ENCODE assay signal across 28 cellular contexts in genomic region chr10:34567854-34568253, GRCh38.
DNase-seq lines count a peak whose midpoint lies in the region; FAIRE-seq and TF ChIP-seq lines count a peak whose summit lies in the region.
"Had no signal": no experiment of that assay in that cellular context is flagged by ENCODE, and none has a peak within 500 bp of the region (broad histone marks: within the 10 kb centered on the region; RNA-seq: fewer than 3 reads in every experiment).

No MANE protein-coding gene starts in this region.

- 85 to 87% methylated on average over 5 of the region's 5 CpGs for WGBS in thyroid gland, 2 donors

- H3K27me3 ChIP-seq in HUES48 (ENCODE audit: control insufficient read depth, insufficient read depth, low read length) (no peaks in the 10 kb centered on the region), thyroid gland (no peaks in the 10 kb centered on the region)
- H3K27me3 ChIP-seq: brain microvascular endothelial cell, esophagus squamous epithelium, foreskin keratinocyte, heart left ventricle, Peyer's patch, tibial artery, vagina had no signal

- H3K9me3 ChIP-seq in HUES48 (ENCODE audit: control insufficient read depth, insufficient read depth, low read length) (no peaks in the 10 kb centered on the region), thyroid gland (no peaks in the 10 kb centered on the region)
- H3K9me3 ChIP-seq: esophagus squamous epithelium, heart left ventricle, Peyer's patch, tibial artery, vagina had no signal

- TF ChIP-seq POLR2A in thyroid gland (IDR thresholded peaks at IDR 0.05) = no peak

- TF ChIP-seq CTCF in thyroid gland (IDR thresholded peaks at IDR 0.05) = no peak

- H3K4me1 ChIP-seq in HUES48 (ENCODE audit: control insufficient read depth, insufficient read depth, low read length) (peaks cover 49% of the 10 kb centered on the region), thyroid gland (peaks cover 6 to 9% of the 10 kb centered on the region in 2 donors)
- H3K4me1 ChIP-seq: esophagus squamous epithelium, foreskin keratinocyte, Peyer's patch, vagina had no signal

- H3K36me3 ChIP-seq in HUES48 (ENCODE audit: control insufficient read depth, insufficient read depth, low read length) = no peaks in the 10 kb centered on the region
- no peaks in the 10 kb centered on the region for H3K36me3 ChIP-seq in thyroid gland
- H3K36me3 ChIP-seq: brain microvascular endothelial cell, esophagus squamous epithelium, heart left ventricle, Peyer's patch, tibial artery, vagina had no signal

- no peak for DNase-seq in GM18507 (ENCODE audit: extremely low spot score, insufficient read length, low read depth)
- DNase-seq in NCI-H748 treated with DMSO at 0.1 percent for 48 hours (lab: John Stamatoyannopoulos, UW) = peak; percentile 32
- DNase-seq in NCI-H526 treated with DMSO at 0.1 percent for 48 hours (lab: John Stamatoyannopoulos, UW) = no peak
- DNase-seq in GDM1 (lab: John Stamatoyannopoulos, UW) = no peak
- DNase-seq in thyroid gland = no peak
- DNase-seq: activated CD4-positive, alpha-beta T cell treated with anti-CD3 and anti-CD28 coated beads for 48 hours; amygdala; brain microvascular endothelial cell; CD8-positive, alpha-beta memory T cell; esophagus squamous epithelium; foreskin keratinocyte; heart left ventricle; midbrain; naive B cell; NCI-H1092; NCI-H774; nucleus accumbens; Peyer's patch; SHP77; stimulated activated CD4-positive, alpha-beta T cell treated with anti-CD3 and anti-CD28 coated beads, Interleukin-4, amount 100 ng/mL, for 24 hours; SW 1271; tibial artery had no signal

- intact Hi-C loops in thyroid gland (cut with DNase I) = no loop called here

- H3K27ac ChIP-seq in HUES48 (ENCODE audit: low read depth, low read length) (peak overlapping the region; percentile 61), thyroid gland (no peak overlapping the region)
- H3K27ac ChIP-seq: brain microvascular endothelial cell, esophagus squamous epithelium, foreskin keratinocyte, heart left ventricle, Peyer's patch, tibial artery, vagina, VCaP had no signal

- no peak overlapping the region for H3K9ac ChIP-seq in HUES48 (ENCODE audit: low read depth, low read length)

- FAIRE-seq in GM18507 (lab: Jason Lieb, UNC) = peak; percentile 33
- peak; percentile 61 for FAIRE-seq in islet of Langerhans (lab: Jason Lieb, UNC)
- FAIRE-seq: endometrium, K562 had no signal

- H3K4me3 ChIP-seq in HUES48 (ENCODE audit: low read depth, low read length) = no peak overlapping the region
- no peak overlapping the region for H3K4me3 ChIP-seq in thyroid gland (replicated peaks in 1 of 3)
- H3K4me3 ChIP-seq: esophagus squamous epithelium, heart left ventricle, K562, Peyer's patch, tibial artery, vagina had no signal
